Comparison of ENCODE assay signal across 1 cellular context in genomic region chr10:29319205-29319781, GRCh38.
TF ChIP-seq lines count a peak whose summit lies in the region.

No MANE protein-coding gene starts in this region.

TF ChIP-seq in HepG2, 621 proteins besides CTCF, POLR2A, EP300 and RAD21 (continued from another document and continues in another):
- TF ChIP-seq ZBTB49 (CRISPR knock-in tag; IDR thresholded peaks at IDR 0.05; ENCODE audit: borderline replicate concordance) (no peak), ZNF569 (CRISPR knock-in tag; IDR thresholded peaks at IDR 0.05; ENCODE audit: borderline replicate concordance) (no peak), KLF11 (CRISPR knock-in tag; IDR thresholded peaks at IDR 0.05) (no peak), ARID5B (CRISPR knock-in tag; IDR thresholded peaks at IDR 0.05) (peak; percentile 42), ATF1 (CRISPR knock-in tag; IDR thresholded peaks at IDR 0.05) (no peak), RBAK (CRISPR knock-in tag; IDR thresholded peaks at IDR 0.05) (no peak), FOXO4 (CRISPR knock-in tag; conservative IDR thresholded peaks at IDR 0.05) (no peak), SUZ12 (IDR thresholded peaks at IDR 0.05; ENCODE audit: low read depth, low read length) (no peak), PHB2 (IDR thresholded peaks at IDR 0.05; ENCODE audit: partially characterized antibody) (no peak), ZNF547 (CRISPR knock-in tag; IDR thresholded peaks at IDR 0.05) (no peak), MAFG (CRISPR knock-in tag; IDR thresholded peaks at IDR 0.05) (no peak), ATF6 (CRISPR knock-in tag; conservative IDR thresholded peaks at IDR 0.05) (no peak), ZNF354B (CRISPR knock-in tag; IDR thresholded peaks at IDR 0.05) (no peak), TGIF2 (CRISPR knock-in tag; IDR thresholded peaks at IDR 0.05) (no peak), HMGA1 (CRISPR knock-in tag; conservative IDR thresholded peaks at IDR 0.05) (no peak), DDIT3 (CRISPR knock-in tag; IDR thresholded peaks at IDR 0.05) (no peak), ZNF839 (CRISPR knock-in tag; IDR thresholded peaks at IDR 0.05; ENCODE audit: borderline replicate concordance) (no peak), ZNF7 (CRISPR knock-in tag; IDR thresholded peaks at IDR 0.05) (no peak), SALL1 (CRISPR knock-in tag; IDR thresholded peaks at IDR 0.05) (peak; percentile 54; the same call in 1 of the 2 replicates), HDAC6 (IDR thresholded peaks at IDR 0.05; ENCODE audit: low read depth, low read length) (no peak), CREM (IDR thresholded peaks at IDR 0.05) (peak; percentile 34; the same call in 1 of the 2 replicates), CREM (CRISPR knock-in tag; IDR thresholded peaks at IDR 0.05) (no peak), RBFOX2 (IDR thresholded peaks at IDR 0.05; ENCODE audit: low read depth, low read length) (peak; percentile 80), CCDC6 (CRISPR knock-in tag; IDR thresholded peaks at IDR 0.05) (0 out of 2 replicates have a peak, but pooled peaks have one; percentile 51), ZNF629 (CRISPR knock-in tag; conservative IDR thresholded peaks at IDR 0.05) (no peak), FLYWCH1 (CRISPR knock-in tag; IDR thresholded peaks at IDR 0.05) (no peak), PRMT3 (CRISPR knock-in tag; IDR thresholded peaks at IDR 0.05; ENCODE audit: borderline replicate concordance, low read depth) (no peak), AHDC1 (CRISPR knock-in tag; IDR thresholded peaks at IDR 0.05; ENCODE audit: borderline replicate concordance) (no peak), ZNF614 (CRISPR knock-in tag; IDR thresholded peaks at IDR 0.05; ENCODE audit: borderline replicate concordance) (no peak), HDAC1 (CRISPR knock-in tag; IDR thresholded peaks at IDR 0.05) (no peak), ZNF264 (CRISPR knock-in tag; IDR thresholded peaks at IDR 0.05) (no peak), TRIM22 (IDR thresholded peaks at IDR 0.05) (no peak), ZNF296 (CRISPR knock-in tag; conservative IDR thresholded peaks at IDR 0.05) (no peak; the same call in 1 of the 2 replicates), ZNF530 (CRISPR knock-in tag; IDR thresholded peaks at IDR 0.05; ENCODE audit: low read depth) (no peak), ZNF136 (CRISPR knock-in tag; IDR thresholded peaks at IDR 0.05; ENCODE audit: low read depth) (no peak), ZNF121 (CRISPR knock-in tag; IDR thresholded peaks at IDR 0.05) (no peak), SIX1 (CRISPR knock-in tag; IDR thresholded peaks at IDR 0.05; ENCODE audit: borderline replicate concordance) (peak; percentile 79), ZNF556 (CRISPR knock-in tag; IDR thresholded peaks at IDR 0.05; ENCODE audit: borderline replicate concordance) (no peak), LCORL (IDR thresholded peaks at IDR 0.05) (no peak), LCORL (CRISPR knock-in tag; IDR thresholded peaks at IDR 0.05) (peak; percentile 30; the same call in 1 of the 2 replicates), PHF20 (CRISPR knock-in tag; IDR thresholded peaks at IDR 0.05) (peak; percentile 16; the same call in 1 of the 2 replicates), ZNF280B (CRISPR knock-in tag; IDR thresholded peaks at IDR 0.05; ENCODE audit: borderline replicate concordance) (no peak), KDM5A (IDR thresholded peaks at IDR 0.05; ENCODE audit: borderline replicate concordance, low read length) (no peak)
